In the genomic region with DNA sequence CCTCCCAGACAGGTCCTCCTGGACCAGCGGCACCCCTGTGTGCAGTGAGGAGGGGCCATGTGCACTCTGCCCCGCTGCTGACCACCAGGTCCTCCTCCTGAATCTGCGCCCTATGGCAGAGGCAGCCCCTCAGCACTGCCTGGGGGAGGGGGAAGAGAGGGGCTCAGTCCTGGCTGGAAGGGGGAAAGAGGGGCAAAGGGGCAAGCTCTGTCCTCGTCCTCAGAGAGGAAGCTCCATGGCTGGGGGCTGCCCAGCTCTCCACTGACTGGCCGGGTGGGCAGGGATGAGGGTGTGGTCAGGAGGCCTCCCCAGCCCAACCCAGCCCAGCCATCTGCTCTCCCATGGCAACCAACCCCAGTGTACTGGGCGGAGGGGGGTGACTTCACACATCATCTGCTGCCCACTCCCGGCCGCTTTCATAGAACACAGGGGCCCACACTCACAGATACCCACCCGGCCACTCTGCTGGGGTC, we compare ENCODE assay signal across 10 cellular contexts. TPM values are rescaled to one million over a fixed set of nuclear protein-coding genes. Genes with fewer than 3 reads are reported as not detected.
DNase-seq lines count a peak whose midpoint lies in the region; ATAC-seq, FAIRE-seq and TF ChIP-seq lines count a peak whose summit lies in the region.
"Had no signal": no experiment of that assay in that cellular context is flagged by ENCODE, and none has a peak within 500 bp of the region (broad histone marks: within the 10 kb centered on the region; RNA-seq: fewer than 3 reads in every experiment).

No MANE protein-coding gene starts in this region.

- DNase-seq in choroid plexus epithelial cell (ENCODE audit: low read depth) (peak; percentile 43), HepG2 (ENCODE audit: low spot score) (no peak), testis (no peak), GM19240 (ENCODE audit: insufficient read length, low spot score) (no peak), GM13976 (ENCODE audit: low spot score) (no peak)
- no peak for DNase-seq in activated CD4-positive, alpha-beta memory T cell treated with anti-CD3 and anti-CD28 coated beads for 36 hours
- DNase-seq: natural killer cell had no signal

- no peaks in the 10 kb centered on the region for H3K4me1 Mint-ChIP-seq in activated CD4-positive, alpha-beta memory T cell treated with anti-CD3 and anti-CD28 coated beads for 36 hours (ENCODE audit: low read depth)
- H3K4me1 Mint-ChIP-seq: activated naive CD4-positive, alpha-beta T cell treated with anti-CD3 and anti-CD28 coated beads, Interleukin-2, amount 50 U/mL, for 24 hours had no signal

- peak overlapping the region; percentile 41; the same call in 1 of the 2 replicates for H3K4me2 ChIP-seq in HepG2 (ENCODE audit: low read depth, low read length)

- intact Hi-C loops in HepG2 (cut with micrococcal nuclease; ENCODE audit: unreplicated experiment), result no loop called here
- intact Hi-C loops in testis (cut with DNase I; ENCODE audit: low total_unique reads), result no loop called here
- intact Hi-C loops in activated CD4-positive, alpha-beta memory T cell treated with anti-CD3 and anti-CD28 coated beads for 36 hours (cut with micrococcal nuclease), result no loop called here

- H2AFZ ChIP-seq in HepG2 (ENCODE audit: low read length), result no peak overlapping the region

- H4K20me1 ChIP-seq in HepG2 (ENCODE audit: insufficient read depth, low read length), result peaks cover 58% of the 10 kb centered on the region

- H3K4me3 Mint-ChIP-seq in activated CD4-positive, alpha-beta memory T cell treated with anti-CD3 and anti-CD28 coated beads for 36 hours, result no peak overlapping the region
- H3K4me3 Mint-ChIP-seq: activated naive CD4-positive, alpha-beta T cell treated with anti-CD3 and anti-CD28 coated beads, Interleukin-2, amount 50 U/mL, for 24 hours; natural killer cell had no signal

- TF ChIP-seq CTCF in choroid plexus epithelial cell (conservative IDR thresholded peaks at IDR 0.05; ENCODE audit: low read depth, low read length) (no peak), HepG2 (CRISPR knock-in tag; IDR thresholded peaks at IDR 0.05) (no peak), testis (IDR thresholded peaks at IDR 0.05) (no peak), GM13976 (IDR thresholded peaks at IDR 0.05; ENCODE audit: borderline replicate concordance, control extremely low read depth, extremely low read depth, insufficient read depth, missing control alignments) (no peak)

- no peak for FAIRE-seq in HepG2 (lab: Jason Lieb, UNC)

- H3K4me1 ChIP-seq in HUES64 (ENCODE audit: insufficient read depth, low read length) (peaks cover 58% of the 10 kb centered on the region), HepG2 (ENCODE audit: insufficient read depth, low read length) (peaks cover 91% of the 10 kb centered on the region), testis (peaks cover 82% of the 10 kb centered on the region)

- H3K4me3 ChIP-seq in HUES64 (ENCODE audit: low read length), result no peak overlapping the region
- H3K4me3 ChIP-seq in choroid plexus epithelial cell (ENCODE audit: low read depth, low read length), result no peak overlapping the region
- H3K4me3 ChIP-seq in HepG2 (replicated peaks in 1 of 3; ENCODE audit: insufficient read depth in 1 of 3, low read depth in 2 of 3, low read length in 3 of 3), result peak overlapping the region in 1 of 3 experiments; percentile 23; a peak in 1 of 6 replicates
- H3K4me3 ChIP-seq in testis, result no peak overlapping the region

- H3K79me2 ChIP-seq in HepG2 (ENCODE audit: insufficient read depth, low read length), result peaks cover 91% of the 10 kb centered on the region

- no peak; the same call in 2 of the 3 replicates for ATAC-seq in HepG2
- ATAC-seq: natural killer cell had no signal

- no peak overlapping the region for H3K27ac Mint-ChIP-seq in activated CD4-positive, alpha-beta memory T cell treated with anti-CD3 and anti-CD28 coated beads for 36 hours
- H3K27ac Mint-ChIP-seq: activated naive CD4-positive, alpha-beta T cell treated with anti-CD3 and anti-CD28 coated beads, Interleukin-2, amount 50 U/mL, for 24 hours; natural killer cell had no signal

- H3K27ac ChIP-seq in HUES64 (ENCODE audit: low read depth, low read length), result peak overlapping the region; percentile 85
- H3K27ac ChIP-seq in HepG2 (ENCODE audit: extremely low read length, insufficient read depth, low read length), result peak overlapping the region; percentile 45
- peak overlapping the region; percentile 73 to 90 for H3K27ac ChIP-seq in testis

- no peaks in the 10 kb centered on the region for H3K36me3 Mint-ChIP-seq in activated CD4-positive, alpha-beta memory T cell treated with anti-CD3 and anti-CD28 coated beads for 36 hours
- H3K36me3 Mint-ChIP-seq: activated naive CD4-positive, alpha-beta T cell treated with anti-CD3 and anti-CD28 coated beads, Interleukin-2, amount 50 U/mL, for 24 hours; natural killer cell had no signal

- CTCF ChIA-PET in HepG2 (lab: Yijun Ruan, JAX; ENCODE audit: low intra/inter-chr PET ratio, low total read pairs), result interaction anchor here (0.8 kb wide), 1 partner anchor 129 kb away, joined by 3 read pairs; no protein-coding TSS in a partner anchor
- CTCF ChIA-PET in activated CD4-positive, alpha-beta memory T cell treated with anti-CD3 and anti-CD28 coated beads for 36 hours (lab: Charles Lee), result no interaction called here

- in situ Hi-C loops in HepG2 (cut with HindIII; ENCODE audit: extremely low pct_ligation_motif_present, low pct_unique_long_range_greater_than_20kb) (no loop called here), GM13976 (cut with MboI; ENCODE audit: low sequenced_read_pairs, unreplicated experiment) (no loop called here)

- H3K27me3 ChIP-seq in HUES64 (ENCODE audit: insufficient read depth, low read length), result no peaks in the 10 kb centered on the region
- H3K27me3 ChIP-seq in HepG2 (ENCODE audit: control insufficient read depth in 1 of 2, insufficient read depth in 2 of 2, low read length in 2 of 2), result no peaks in the 10 kb centered on the region
- H3K27me3 ChIP-seq in testis, result no peaks in the 10 kb centered on the region

- H3K36me3 ChIP-seq in HUES64 (ENCODE audit: insufficient read depth, low read length), result no peaks in the 10 kb centered on the region
- peaks cover 3 to 8% of the 10 kb centered on the region in 2 experiments; a peak in 2 of 5 replicates for H3K36me3 ChIP-seq in HepG2 (replicated peaks in 1 of 2; ENCODE audit: control insufficient read depth in 1 of 2, insufficient read depth in 2 of 2, low read length in 2 of 2)
- no peaks in the 10 kb centered on the region for H3K36me3 ChIP-seq in testis (ENCODE audit: low read depth, missing control alignments)

- no peaks in the 10 kb centered on the region for H3K9me3 Mint-ChIP-seq in activated CD4-positive, alpha-beta memory T cell treated with anti-CD3 and anti-CD28 coated beads for 36 hours
- H3K9me3 Mint-ChIP-seq: activated naive CD4-positive, alpha-beta T cell treated with anti-CD3 and anti-CD28 coated beads, Interleukin-2, amount 50 U/mL, for 24 hours; natural killer cell had no signal

- TF ChIP-seq POLR2A in HepG2 (IDR thresholded peaks at IDR 0.05; ENCODE audit: insufficient read depth in 1 of 2, low read depth in 2 of 2, low read length in 2 of 2) (no peak), testis (IDR thresholded peaks at IDR 0.05) (no peak)

- WGBS in HUES64, result 56% methylated on average over 9 of the region's 9 CpGs
- 84% methylated on average over 9 of the region's 9 CpGs for WGBS in HepG2 (ENCODE audit: low lambda C conversion rate)
- WGBS in testis, 2 donors, result 54 to 69% methylated on average over 8 to 9 of the region's 9 CpGs

- H3K27me3 Mint-ChIP-seq in activated CD4-positive, alpha-beta memory T cell treated with anti-CD3 and anti-CD28 coated beads for 36 hours, result peaks cover 26% of the 10 kb centered on the region

- POLR2A ChIA-PET in HepG2 (lab: Yijun Ruan, JAX), result interaction anchor here (3.1 to 14.7 kb wide), 2 partner anchors 12 to 52 kb away, joined by 27 to 312 read pairs; no protein-coding TSS in a partner anchor
- POLR2A ChIA-PET in activated CD4-positive, alpha-beta memory T cell treated with anti-CD3 and anti-CD28 coated beads for 36 hours (lab: Charles Lee), result no interaction called here

- TF ChIP-seq RAD21 in HepG2 (CRISPR knock-in tag; IDR thresholded peaks at IDR 0.05), result no peak

- H3K9me3 ChIP-seq in HUES64 (ENCODE audit: insufficient read depth, low read depth, low read length), result no peaks in the 10 kb centered on the region
- H3K9me3 ChIP-seq in HepG2 (ENCODE audit: low read length), result no peaks in the 10 kb centered on the region
- no peaks in the 10 kb centered on the region for H3K9me3 ChIP-seq in testis

- BruUV-seq in HepG2 (replicated peaks; lab: Mats Ljungman, UMichigan), result no TSS peak

- H3K9ac ChIP-seq in HUES64 (ENCODE audit: low read depth, low read length), result no peak overlapping the region
- peak overlapping the region; percentile 38 for H3K9ac ChIP-seq in HepG2 (ENCODE audit: insufficient read depth, low read depth, low read length)

- TF ChIP-seq EP300 in HepG2 (IDR thresholded peaks at IDR 0.05; ENCODE audit: low read depth in 2 of 2, low read length in 2 of 2) (no peak), HepG2 (CRISPR knock-in tag; IDR thresholded peaks at IDR 0.05; ENCODE audit: borderline replicate concordance) (no peak)

RNA-seq across cellular contexts. Expression of gene BCAR1, which starts 5.5 kb away (rescaled TPM):
- polyA plus RNA-seq in HUES64 (2013, experiment 1 of 2), result 43.7 TPM
- 40.2 TPM for polyA plus RNA-seq in HUES64 (2013, experiment 2 of 2)
- 35.9 and 48.1 TPM in 2 replicates for total RNA-seq in HepG2 (2016; rRNA removed; fragmentation: Illumina TruSeq; extraction: Trizol)
- total RNA-seq in HepG2 (2016; cell fraction: cytosol; rRNA removed; fragmentation: Illumina TruSeq; extraction: Trizol; ENCODE audit: low read depth), result 13.1 and 14.5 TPM in 2 replicates
- total RNA-seq in HepG2 (2016; cell fraction: insoluble cytoplasmic fraction; rRNA removed; fragmentation: Illumina TruSeq; extraction: Trizol), result 33.1 and 51.1 TPM in 2 replicates
- total RNA-seq in HepG2 (2016; cell fraction: membrane; rRNA removed; fragmentation: Illumina TruSeq; extraction: Trizol), result 38.7 and 43.1 TPM in 2 replicates
- total RNA-seq in HepG2 (2016; cell fraction: nucleus; rRNA removed; fragmentation: Illumina TruSeq; extraction: Trizol), result 38.1 and 45.0 TPM in 2 replicates
- polyA plus RNA-seq in HepG2 (2011; rRNA removed), result 51.7 and 57.8 TPM in 2 replicates
- 31.6 and 53.3 TPM in 2 replicates for polyA plus RNA-seq in HepG2 (2011; cell fraction: cytosol; rRNA removed)
- 202 and 242 TPM in 2 replicates for polyA plus RNA-seq in HepG2 (2011; cell fraction: nucleus; rRNA removed)
- polyA plus RNA-seq in HepG2 (2012), result 39.6 and 65.3 TPM in 2 replicates
- polyA plus RNA-seq in HepG2 (2016; cell fraction: cytosol; fragmentation: Illumina TruSeq; extraction: Trizol; ENCODE audit: low read depth), result 13.2 and 13.9 TPM in 2 replicates
- 47.9 and 56.1 TPM in 2 replicates for polyA plus RNA-seq in HepG2 (2016; cell fraction: insoluble cytoplasmic fraction; fragmentation: Illumina TruSeq; extraction: Trizol; ENCODE audit: low read depth)
- 24.5 and 27.8 TPM in 2 replicates for polyA plus RNA-seq in HepG2 (2016; cell fraction: membrane; fragmentation: Illumina TruSeq; extraction: Trizol; ENCODE audit: low read depth)
- 68.9 and 74.0 TPM in 2 replicates for polyA plus RNA-seq in HepG2 (2016; cell fraction: nucleus; fragmentation: Illumina TruSeq; extraction: Trizol; ENCODE audit: insufficient read depth, low read depth)
- 35.0 and 120 TPM in 2 replicates for polyA minus RNA-seq in HepG2 (2011; rRNA and poly(A)+ RNA removed; ENCODE audit: low replicate concordance)
- 32.5 and 33.4 TPM in 2 replicates for polyA minus RNA-seq in HepG2 (2011; cell fraction: cytosol; rRNA and poly(A)+ RNA removed)
- 77.6 and 107 TPM in 2 replicates for polyA minus RNA-seq in HepG2 (2011; cell fraction: nucleus; rRNA and poly(A)+ RNA removed)
- 100 to 1,000 TPM; 139 to 201 TPM for total RNA-seq in testis
- 83.8 TPM for polyA plus RNA-seq in testis (ENCODE audit: insufficient read depth, low read depth, low replicate concordance)
- total RNA-seq in activated CD4-positive, alpha-beta memory T cell treated with anti-CD3 and anti-CD28 coated beads for 36 hours, result 1 to 10 TPM in 1 of 2 experiments, under 1 TPM in 1; 0.78 to 1.1 TPM
- total RNA-seq: natural killer cell had no signal

RNA-seq across cellular contexts. Expression of gene CTRB1, which starts 38.1 kb away (rescaled TPM):
- not detected for polyA plus RNA-seq in HUES64 (2013, experiment 1 of 2)
- polyA plus RNA-seq in HUES64 (2013, experiment 2 of 2), result not detected
- total RNA-seq in HepG2 (2016; rRNA removed; fragmentation: Illumina TruSeq; extraction: Trizol), result not detected in 2 replicates
- not detected in 2 replicates for total RNA-seq in HepG2 (2016; cell fraction: cytosol; rRNA removed; fragmentation: Illumina TruSeq; extraction: Trizol; ENCODE audit: low read depth)
- total RNA-seq in HepG2 (2016; cell fraction: insoluble cytoplasmic fraction; rRNA removed; fragmentation: Illumina TruSeq; extraction: Trizol), result not detected in 2 replicates
- not detected in 2 replicates for total RNA-seq in HepG2 (2016; cell fraction: membrane; rRNA removed; fragmentation: Illumina TruSeq; extraction: Trizol)
- total RNA-seq in HepG2 (2016; cell fraction: nucleus; rRNA removed; fragmentation: Illumina TruSeq; extraction: Trizol), result not detected in 2 replicates
- 0.55 TPM in 1 of 2 replicates, not detected in the other for polyA plus RNA-seq in HepG2 (2011; rRNA removed)
- 0.13 and 0.14 TPM in 2 replicates for polyA plus RNA-seq in HepG2 (2011; cell fraction: cytosol; rRNA removed)
- polyA plus RNA-seq in HepG2 (2011; cell fraction: nucleus; rRNA removed), result 0.47 TPM in 1 of 2 replicates, not detected in the other
- polyA plus RNA-seq in HepG2 (2012), result not detected in 2 replicates
- not detected in 2 replicates for polyA plus RNA-seq in HepG2 (2016; cell fraction: cytosol; fragmentation: Illumina TruSeq; extraction: Trizol; ENCODE audit: low read depth)
- not detected in 2 replicates for polyA plus RNA-seq in HepG2 (2016; cell fraction: insoluble cytoplasmic fraction; fragmentation: Illumina TruSeq; extraction: Trizol; ENCODE audit: low read depth)
- not detected in 2 replicates for polyA plus RNA-seq in HepG2 (2016; cell fraction: membrane; fragmentation: Illumina TruSeq; extraction: Trizol; ENCODE audit: low read depth)
- not detected in 2 replicates for polyA plus RNA-seq in HepG2 (2016; cell fraction: nucleus; fragmentation: Illumina TruSeq; extraction: Trizol; ENCODE audit: insufficient read depth, low read depth)
- polyA minus RNA-seq in HepG2 (2011; rRNA and poly(A)+ RNA removed; ENCODE audit: low replicate concordance), result not detected in 2 replicates
- not detected in 2 replicates for polyA minus RNA-seq in HepG2 (2011; cell fraction: cytosol; rRNA and poly(A)+ RNA removed)
- polyA minus RNA-seq in HepG2 (2011; cell fraction: nucleus; rRNA and poly(A)+ RNA removed), result not detected in 2 replicates
- total RNA-seq in testis, result 1 to 10 TPM in 1 of 2 donors, not detected in 1; 1.2 TPM
- not detected for polyA plus RNA-seq in testis (ENCODE audit: insufficient read depth, low read depth, low replicate concordance)
- total RNA-seq in activated CD4-positive, alpha-beta memory T cell treated with anti-CD3 and anti-CD28 coated beads for 36 hours, result not detected
- total RNA-seq: natural killer cell, subcutaneous adipose tissue had no signal

RNA-seq across cellular contexts. Expression of gene CTRB2, which starts 49.9 kb away (rescaled TPM):
- polyA plus RNA-seq in HUES64 (2013, experiment 1 of 2), result not detected
- not detected for polyA plus RNA-seq in HUES64 (2013, experiment 2 of 2)
- not detected in 2 replicates for total RNA-seq in HepG2 (2016; rRNA removed; fragmentation: Illumina TruSeq; extraction: Trizol)
- total RNA-seq in HepG2 (2016; cell fraction: cytosol; rRNA removed; fragmentation: Illumina TruSeq; extraction: Trizol; ENCODE audit: low read depth), result not detected in 2 replicates
- total RNA-seq in HepG2 (2016; cell fraction: insoluble cytoplasmic fraction; rRNA removed; fragmentation: Illumina TruSeq; extraction: Trizol), result not detected in 2 replicates
- total RNA-seq in HepG2 (2016; cell fraction: membrane; rRNA removed; fragmentation: Illumina TruSeq; extraction: Trizol), result not detected in 2 replicates
- total RNA-seq in HepG2 (2016; cell fraction: nucleus; rRNA removed; fragmentation: Illumina TruSeq; extraction: Trizol), result not detected in 2 replicates
- 0.13 and 0.39 TPM in 2 replicates for polyA plus RNA-seq in HepG2 (2011; rRNA removed)
- polyA plus RNA-seq in HepG2 (2011; cell fraction: cytosol; rRNA removed), result 0.13 TPM in 1 of 2 replicates, not detected in the other
- 0.53 TPM in 1 of 2 replicates, not detected in the other for polyA plus RNA-seq in HepG2 (2011; cell fraction: nucleus; rRNA removed)
- 0.78 and 0.89 TPM in 2 replicates for polyA plus RNA-seq in HepG2 (2012)
- polyA plus RNA-seq in HepG2 (2016; cell fraction: cytosol; fragmentation: Illumina TruSeq; extraction: Trizol; ENCODE audit: low read depth), result 0.40 TPM in 1 of 2 replicates, not detected in the other
- polyA plus RNA-seq in HepG2 (2016; cell fraction: insoluble cytoplasmic fraction; fragmentation: Illumina TruSeq; extraction: Trizol; ENCODE audit: low read depth), result not detected in 2 replicates
- 0.37 TPM in 1 of 2 replicates, not detected in the other for polyA plus RNA-seq in HepG2 (2016; cell fraction: membrane; fragmentation: Illumina TruSeq; extraction: Trizol; ENCODE audit: low read depth)
- polyA plus RNA-seq in HepG2 (2016; cell fraction: nucleus; fragmentation: Illumina TruSeq; extraction: Trizol; ENCODE audit: insufficient read depth, low read depth), result not detected in 2 replicates
- polyA minus RNA-seq in HepG2 (2011; rRNA and poly(A)+ RNA removed; ENCODE audit: low replicate concordance), result not detected in 2 replicates
- polyA minus RNA-seq in HepG2 (2011; cell fraction: cytosol; rRNA and poly(A)+ RNA removed), result not detected in 2 replicates
- not detected in 2 replicates for polyA minus RNA-seq in HepG2 (2011; cell fraction: nucleus; rRNA and poly(A)+ RNA removed)
- total RNA-seq in testis, result 1 to 10 TPM in 1 of 2 donors, under 1 TPM in 1; 0.63 to 1.1 TPM
- polyA plus RNA-seq in testis (ENCODE audit: insufficient read depth, low read depth, low replicate concordance), result 0.69 TPM
- not detected for total RNA-seq in activated CD4-positive, alpha-beta memory T cell treated with anti-CD3 and anti-CD28 coated beads for 36 hours
- total RNA-seq: natural killer cell, subcutaneous adipose tissue had no signal

Comparison
In these comparisons a context has a peak if more than half of its experiments do, and no peak if none do; other contexts are left out.
1. RNA of gene BCAR1, which starts 5.5 kb away (total RNA-seq): 139 to 201 TPM in testis and 13.1 to 51.1 TPM in HepG2; 0.78 to 1.1 TPM in activated CD4-positive, alpha-beta memory T cell treated with anti-CD3 and anti-CD28 coated beads for 36 hours; every median in the first group is over 4 times any median in the second.
2. Peak in every context shown above with its lines, with median percentiles within 50 percentile points of each other: H3K27ac ChIP-seq.